21 cellular contexts compared by ENCODE assay signal in the genomic region with DNA sequence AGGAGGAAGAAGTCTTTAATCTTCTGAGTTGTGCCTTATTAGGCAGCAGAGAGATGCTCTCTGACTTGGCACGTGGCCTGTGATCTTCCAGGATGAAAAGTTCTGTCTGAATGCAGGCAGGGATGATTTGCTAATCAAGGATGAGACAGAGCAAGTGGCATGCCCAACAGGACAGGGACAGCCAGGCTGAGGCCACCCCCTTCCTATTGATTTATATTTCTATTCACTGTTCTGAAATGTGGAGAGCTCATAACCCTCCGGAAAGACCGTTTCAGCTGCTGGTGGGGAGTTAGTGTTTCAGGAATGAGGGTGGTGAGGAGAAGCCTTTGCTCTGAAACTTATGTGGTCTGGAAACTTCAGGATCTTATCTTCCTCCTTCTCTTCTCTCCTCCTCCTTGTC.
DNase-seq lines count a peak whose midpoint lies in the region; ATAC-seq, FAIRE-seq and TF ChIP-seq lines count a peak whose summit lies in the region.
"Had no signal": no experiment of that assay in that cellular context is flagged by ENCODE, and none has a peak within 500 bp of the region (broad histone marks: within the 10 kb centered on the region; RNA-seq: fewer than 3 reads in every experiment).

No MANE protein-coding gene starts in this region.

- no peak for ATAC-seq in HG02759 (IDR thresholded peaks at IDR 0.05; ENCODE audit: unreplicated experiment)
- ATAC-seq: activated CD4-positive, CD25-positive, alpha-beta regulatory T cell treated with anti-CD3 and anti-CD28 coated beads, Interleukin-2, amount 50 U/mL, for 24 hours; activated CD8-positive, alpha-beta T cell treated with anti-CD3 and anti-CD28 coated beads for 36 hours; heart right ventricle; left colon; naive thymus-derived CD4-positive, alpha-beta T cell; stimulated activated memory B cell treated with anti-CD40 and anti-IgM and Interleukin-4, amounts not matched to agents 10 μg/mL and 1 μg/mL and 100 μg/mL, for 72 hours had no signal

- no peaks in the 10 kb centered on the region for H3K36me3 Mint-ChIP-seq in neural progenitor cell
- H3K36me3 Mint-ChIP-seq: naive thymus-derived CD4-positive, alpha-beta T cell; stimulated activated memory B cell treated with anti-CD40 and anti-IgM and Interleukin-4, amounts not matched to agents 10 μg/mL and 1 μg/mL and 100 μg/mL, for 72 hours had no signal

- FAIRE-seq in GM12891 (lab: Jason Lieb, UNC): peak; percentile 82

- no peaks in the 10 kb centered on the region for H3F3A ChIP-seq in neural progenitor cell (ENCODE audit: low read depth)

- no peaks in the 10 kb centered on the region for H3K79me2 ChIP-seq in neural progenitor cell (ENCODE audit: low read depth)

- H3K4me3 ChIP-seq in neural progenitor cell: no peak overlapping the region
- H3K4me3 ChIP-seq: heart right ventricle, ovary, spleen had no signal

- DNase-seq in GM12891 (ENCODE audit: insufficient read length, low spot score) (no peak), NCI-H446 (lab: John Stamatoyannopoulos, UW) (peak; percentile 47 to 70), cerebellar cortex (ENCODE audit: low spot score) (peak; percentile 4), neural progenitor cell (ENCODE audit: low spot score) (no peak), hepatic stellate cell (ENCODE audit: low spot score) (no peak), DMS153 treated with DMSO at 0.1 percent for 48 hours (lab: John Stamatoyannopoulos, UW; ENCODE audit: unreplicated experiment) (no peak)
- DNase-seq: activated CD8-positive, alpha-beta T cell treated with anti-CD3 and anti-CD28 coated beads for 36 hours; activated effector memory CD4-positive, alpha-beta T cell treated with Interleukin-2 at 50 U/mL for 16 hours; activated T-cell treated with anti-CD3 and anti-CD28 coated beads for 4 hours; effector CD8-positive, alpha-beta T cell; heart right ventricle; left colon; naive thymus-derived CD4-positive, alpha-beta T cell; ovary; spleen; stimulated activated CD4-positive, alpha-beta T cell treated with anti-CD3 and anti-CD28 coated beads, Interleukin-4, amount 100 ng/mL, for 1 hour had no signal

- no peak overlapping the region for H3K4me3 Mint-ChIP-seq in neural progenitor cell
- H3K4me3 Mint-ChIP-seq: activated CD8-positive, alpha-beta T cell treated with anti-CD3 and anti-CD28 coated beads for 36 hours; naive thymus-derived CD4-positive, alpha-beta T cell; stimulated activated memory B cell treated with anti-CD40 and anti-IgM and Interleukin-4, amounts not matched to agents 10 μg/mL and 1 μg/mL and 100 μg/mL, for 72 hours had no signal

- H3K27me3 Mint-ChIP-seq in neural progenitor cell (ENCODE audit: insufficient read depth, low read depth): peaks cover 3% of the 10 kb centered on the region

- no peak for TF ChIP-seq CTCF in neural progenitor cell (IDR thresholded peaks at IDR 0.05)

- H3K27ac Mint-ChIP-seq in neural progenitor cell: no peak overlapping the region
- H3K27ac Mint-ChIP-seq: activated CD8-positive, alpha-beta T cell treated with anti-CD3 and anti-CD28 coated beads for 36 hours; naive thymus-derived CD4-positive, alpha-beta T cell; stimulated activated memory B cell treated with anti-CD40 and anti-IgM and Interleukin-4, amounts not matched to agents 10 μg/mL and 1 μg/mL and 100 μg/mL, for 72 hours had no signal

- no peak overlapping the region for H3K4me2 ChIP-seq in neural progenitor cell

- H3K4me1 Mint-ChIP-seq in neural progenitor cell: peaks cover 8% of the 10 kb centered on the region
- H3K4me1 Mint-ChIP-seq: stimulated activated memory B cell treated with anti-CD40 and anti-IgM and Interleukin-4, amounts not matched to agents 10 μg/mL and 1 μg/mL and 100 μg/mL, for 72 hours had no signal

- H3K27me3 ChIP-seq in neural progenitor cell: no peaks in the 10 kb centered on the region
- H3K27me3 ChIP-seq: brain microvascular endothelial cell, ovary had no signal

- H3K9ac ChIP-seq in neural progenitor cell: no peak overlapping the region

- no peaks in the 10 kb centered on the region for H4K20me1 ChIP-seq in neural progenitor cell (ENCODE audit: low read depth)

- H3K27ac ChIP-seq in neural progenitor cell: no peak overlapping the region
- H3K27ac ChIP-seq: brain microvascular endothelial cell, C4-2B, heart right ventricle, ovary, spleen had no signal

- peak overlapping the region; percentile 46 for H2AFZ ChIP-seq in neural progenitor cell (replicated peaks)

- no peak for TF ChIP-seq POLR2A in GM12891 (IDR thresholded peaks at IDR 0.05; ENCODE audit: low read depth, low read length)

- no peaks in the 10 kb centered on the region for H3K36me3 ChIP-seq in neural progenitor cell
- H3K36me3 ChIP-seq: brain microvascular endothelial cell, heart right ventricle, ovary, spleen had no signal

- H3K4me1 ChIP-seq in neural progenitor cell: peaks cover 9% of the 10 kb centered on the region
- H3K4me1 ChIP-seq: heart right ventricle, spleen had no signal

- H3K9me3 Mint-ChIP-seq in neural progenitor cell: no peaks in the 10 kb centered on the region
- H3K9me3 Mint-ChIP-seq: activated CD8-positive, alpha-beta T cell treated with anti-CD3 and anti-CD28 coated beads for 36 hours; stimulated activated memory B cell treated with anti-CD40 and anti-IgM and Interleukin-4, amounts not matched to agents 10 μg/mL and 1 μg/mL and 100 μg/mL, for 72 hours had no signal

- no peaks in the 10 kb centered on the region for H3K9me3 ChIP-seq in neural progenitor cell (ENCODE audit: low read depth)
- H3K9me3 ChIP-seq: heart right ventricle, ovary, spleen had no signal

TF ChIP-seq in GM12891, 5 proteins besides CTCF, POLR2A, EP300 and RAD21:
- no peak for TF ChIP-seq PAX5 (IDR thresholded peaks at IDR 0.05; ENCODE audit: insufficient read depth, low read length, severe bottlenecking)
- TF ChIP-seq SPI1 (IDR thresholded peaks at IDR 0.05; ENCODE audit: low read depth, low read length): no peak
- TF ChIP-seq TAF1 (IDR thresholded peaks at IDR 0.05; ENCODE audit: low read depth, low read length): no peak
- TF ChIP-seq POLR2AphosphoS5 (IDR thresholded peaks at IDR 0.05; ENCODE audit: low read depth, low read length): no peak
- TF ChIP-seq POU2F2 (IDR thresholded peaks at IDR 0.05; ENCODE audit: low read depth, low read length): no peak

Comparison
In these comparisons a context has a peak if more than half of its experiments do, and no peak if none do; other contexts are left out.
1. DNase-seq: peak in NCI-H446 (2 of 2) and cerebellar cortex (single experiment); none in GM12891 (single experiment), neural progenitor cell (single experiment), hepatic stellate cell (single experiment) and DMS153 treated with DMSO at 0.1 percent for 48 hours (single experiment).